9 cellular contexts compared by ENCODE assay signal in genomic region chr12:6778212-6778570, GRCh38. TPM values are rescaled to one million over a fixed set of nuclear protein-coding genes. Genes with fewer than 3 reads are reported as not detected.
DNase-seq lines count a peak whose midpoint lies in the region; ATAC-seq and TF ChIP-seq lines count a peak whose summit lies in the region.
"Had no signal": no experiment of that assay in that cellular context is flagged by ENCODE, and none has a peak within 500 bp of the region (broad histone marks: within the 10 kb centered on the region; RNA-seq: fewer than 3 reads in every experiment).

No MANE protein-coding gene starts in this region.

- H3K27me3 Mint-ChIP-seq in WTC11 (ENCODE audit: low read depth), result peaks cover 48% of the 10 kb centered on the region

- no peaks in the 10 kb centered on the region for H3K9me3 Mint-ChIP-seq in WTC11

- peak overlapping the region in 10 of 12 donors; percentile 56 to 82 (median 66) for H3K27ac ChIP-seq in heart left ventricle

- CTCF ChIA-PET in WTC11 (lab: Charles Lee), result interaction anchor here (0.6 to 3.8 kb wide), 14 partner anchors 11 to 182 kb away, joined by 3 to 88 read pairs (median 4); partner anchors contain the start of genes COPS7A, MLF2 and PTMS

- ATAC-seq in WTC11 (peak; percentile 35), heart left ventricle (peak; percentile 23 to 65 (median 42))

- no peak for TF ChIP-seq POLR2A in heart left ventricle (IDR thresholded peaks at IDR 0.05)

- H3K36me3 Mint-ChIP-seq in WTC11, result no peaks in the 10 kb centered on the region

- TF ChIP-seq CTCF in WTC11 (IDR thresholded peaks at IDR 0.05) (no peak), heart left ventricle (IDR thresholded peaks at IDR 0.05) (no peak)

- H3K4me3 Mint-ChIP-seq in WTC11, result peak overlapping the region; percentile 95

- 27 to 39% (median 33%) methylated on average over 14 of the region's 14 CpGs for WGBS in heart left ventricle, 4 donors

- peak overlapping the region in 11 of 12 donors; percentile 23 to 62 (median 47) for H3K4me3 ChIP-seq in heart left ventricle
- peak overlapping the region; percentile 41 for H3K4me3 ChIP-seq in skeletal muscle cell (ENCODE audit: low read depth, low read length)

- DNase-seq in NCI-H2171 (lab: John Stamatoyannopoulos, UW), result peak; percentile 74
- DNase-seq in NCI-H2171 treated with DMSO at 0.1 percent for 48 hours (lab: John Stamatoyannopoulos, UW), result no peak
- peak; percentile 60 for DNase-seq in WTC11 (ENCODE audit: low spot score)
- peak in 2 of 5 donors; percentile 44 to 73 for DNase-seq in heart left ventricle
- no peak for DNase-seq in skeletal muscle cell (ENCODE audit: low read depth)
- DNase-seq in NCI-H748 (lab: John Stamatoyannopoulos, UW; ENCODE audit: unreplicated experiment), result no peak
- no peak for DNase-seq in COLO668 (lab: John Stamatoyannopoulos, UW; ENCODE audit: unreplicated experiment)
- DNase-seq in GOT3 (lab: John Stamatoyannopoulos, UW), result no peak

- H3K36me3 ChIP-seq in heart left ventricle, result no peaks in the 10 kb centered on the region
- H3K36me3 ChIP-seq: thyroid gland had no signal

- no peaks in the 10 kb centered on the region for H3K9me3 ChIP-seq in heart left ventricle
- H3K9me3 ChIP-seq: thyroid gland had no signal

- H3K4me1 Mint-ChIP-seq in WTC11, result peaks cover 33% of the 10 kb centered on the region

- H3K27ac Mint-ChIP-seq in WTC11, result 0 out of 2 replicates have a peak overlapping the region, but pooled peaks have one; percentile 77

- peaks cover 0 to 27% (median 15%) of the 10 kb centered on the region in 12 donors for H3K4me1 ChIP-seq in heart left ventricle

- peaks cover 0 to 28% (median 0%) of the 10 kb centered on the region in 9 donors for H3K27me3 ChIP-seq in heart left ventricle
- H3K27me3 ChIP-seq: thyroid gland had no signal

- intact Hi-C loops in heart left ventricle (cut with DNase I), result loop anchor here in 8 of 10 donors (1.0 to 10.0 kb wide), 10 partner anchors 23 to 163 kb away; partner anchors contain the start of genes MLF2 (in 2 of the 8), GPR162 (in 1 of the 8) and P3H3 (in 1 of the 8)

- POLR2A ChIA-PET in WTC11 (lab: Charles Lee), result interaction anchor here (0.8 to 2.9 kb wide), 6 partner anchors 9 to 54 kb away, joined by 3 to 22 read pairs (median 4); partner anchors contain the start of genes COPS7A, MLF2, P3H3 and PTMS

TF ChIP-seq in WTC11, 78 proteins besides CTCF, POLR2A, EP300 and RAD21:
- TF ChIP-seq ZNF219 (CRISPR knock-in tag; IDR thresholded peaks at IDR 0.05; ENCODE audit: borderline replicate concordance), result no peak
- TF ChIP-seq NFE2L1 (CRISPR knock-in tag; IDR thresholded peaks at IDR 0.05), result no peak
- no peak for TF ChIP-seq NFYB (CRISPR knock-in tag; conservative IDR thresholded peaks at IDR 0.05; ENCODE audit: low read depth)
- TF ChIP-seq AFF4 (CRISPR knock-in tag; IDR thresholded peaks at IDR 0.05; ENCODE audit: borderline replicate concordance), result no peak
- peak; percentile 98 for TF ChIP-seq PRDM15 (CRISPR knock-in tag; IDR thresholded peaks at IDR 0.05)
- no peak for TF ChIP-seq ESRRA (CRISPR knock-in tag; IDR thresholded peaks at IDR 0.05; ENCODE audit: borderline replicate concordance)
- TF ChIP-seq NFATC4 (CRISPR knock-in tag; IDR thresholded peaks at IDR 0.05), result no peak
- TF ChIP-seq FOXJ3 (CRISPR knock-in tag; IDR thresholded peaks at IDR 0.05; ENCODE audit: borderline replicate concordance), result no peak
TF ChIP-seq in WTC11: peak in this region for 1.

RNA-seq across cellular contexts. Expression of gene LAG3, which starts 5.9 kb away (rescaled TPM):
- total RNA-seq in WTC11 (2021), result 2.4 to 2.6 TPM (median 2.6 TPM) in 3 replicates
- 1 to 10 TPM in 2 of 9 donors, under 1 TPM in 3, not detected in 4; 0.10 to 1.5 (median 0.43) TPM for total RNA-seq in heart left ventricle
- polyA plus RNA-seq in heart left ventricle, result under 1 TPM; 0.03 to 0.34 TPM

RNA-seq across cellular contexts. Expression of gene CD4, which starts 11.1 kb away (rescaled TPM):
- 2.5 to 3.3 TPM (median 2.7 TPM) in 3 replicates for total RNA-seq in WTC11 (2021)
- total RNA-seq in heart left ventricle, result 10 to 100 TPM in 2 of 9 donors, 1 to 10 TPM in 7; 3.0 to 71.9 (median 5.4) TPM
- 1 to 10 TPM; 1.1 to 3.2 TPM for polyA plus RNA-seq in heart left ventricle

RNA-seq across cellular contexts. Expression of gene PTMS, which starts 12.0 kb away (rescaled TPM):
- total RNA-seq in WTC11 (2021) (370 to 539 TPM (median 525 TPM) in 3 replicates), heart left ventricle (100 to 1,000 TPM in 5 of 9 donors, 10 to 100 TPM in 4; 72.9 to 227 (median 100) TPM)
- polyA plus RNA-seq in heart left ventricle, result 100 to 1,000 TPM; 274 to 331 TPM

RNA-seq across cellular contexts. Expression of gene MLF2, which starts 25.2 kb away (rescaled TPM):
- total RNA-seq in WTC11 (2021) (226 to 236 TPM (median 229 TPM) in 3 replicates), heart left ventricle (100 to 1,000 TPM; 126 to 207 (median 152) TPM)
- 100 to 1,000 TPM; 136 to 231 TPM for polyA plus RNA-seq in heart left ventricle

RNA-seq across cellular contexts. Expression of gene GPR162, which starts 43.4 kb away (rescaled TPM):
- 7.3 to 9.3 TPM (median 8.2 TPM) in 3 replicates for total RNA-seq in WTC11 (2021)
- 1 to 10 TPM; 1.8 to 5.2 (median 2.9) TPM for total RNA-seq in heart left ventricle
- 1 to 10 TPM; 4.4 to 7.7 TPM for polyA plus RNA-seq in heart left ventricle

Comparison
In these comparisons a context has a peak if more than half of its experiments do, and no peak if none do; other contexts are left out.
1. DNase-seq: peak in NCI-H2171 (single experiment) and WTC11 (single experiment); none in NCI-H2171 treated with DMSO at 0.1 percent for 48 hours (single experiment), skeletal muscle cell (single experiment), NCI-H748 (single experiment), COLO668 (single experiment) and GOT3 (single experiment).